In the genomic region with DNA sequence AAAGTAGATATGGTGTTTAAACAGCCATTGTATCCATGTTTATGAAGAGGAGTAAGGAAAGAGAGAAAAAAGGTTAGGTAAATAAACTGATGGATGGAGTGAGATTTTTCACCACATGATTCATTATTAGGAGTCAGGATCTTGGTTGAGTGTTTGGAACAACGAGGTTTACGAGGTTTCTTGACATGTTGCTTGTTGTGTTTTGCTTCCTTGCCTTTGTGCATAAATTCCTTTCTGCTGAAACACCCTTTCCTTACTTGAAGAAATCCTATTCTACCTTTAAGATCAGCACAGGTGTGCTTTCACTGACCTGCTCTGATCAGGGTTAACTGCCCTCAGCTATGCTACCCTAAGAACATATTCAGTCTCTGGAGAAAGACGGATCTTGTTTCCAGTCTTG, we compare ENCODE assay signal across 27 cellular contexts.
DNase-seq lines count a peak whose midpoint lies in the region; TF ChIP-seq lines count a peak whose summit lies in the region.
"Had no signal": no experiment of that assay in that cellular context is flagged by ENCODE, and none has a peak within 500 bp of the region (broad histone marks: within the 10 kb centered on the region; RNA-seq: fewer than 3 reads in every experiment).

No MANE protein-coding gene starts in this region.

- H3K36me3 ChIP-seq in ACC112 (ENCODE audit: insufficient read depth, low read length) (no peaks in the 10 kb centered on the region), brain microvascular endothelial cell (replicated peaks) (no peaks in the 10 kb centered on the region)
- H3K36me3 ChIP-seq: heart left ventricle had no signal

- TF ChIP-seq CTCF in brain microvascular endothelial cell (IDR thresholded peaks at IDR 0.05; ENCODE audit: low read depth, low read length, missing control alignments) (no peak), CD14-positive monocyte (IDR thresholded peaks at IDR 0.05) (no peak)

- H3K27ac Mint-ChIP-seq in CD14-positive monocyte, result no peak overlapping the region
- H3K27ac Mint-ChIP-seq: CD4-positive, CD25-positive, alpha-beta regulatory T cell; immature natural killer cell; naive B cell; stimulated activated naive CD8-positive, alpha-beta T cell treated with anti-CD3 and anti-CD28 coated beads, Interleukin-15, amount 100 ng/mL, for 72 hours had no signal

- intact Hi-C loops in CD14-positive monocyte (cut with micrococcal nuclease), result no loop called here

- DNase-seq in LHCN-M2 (ENCODE audit: low read depth), result peak; percentile 48
- no peak for DNase-seq in brain microvascular endothelial cell
- peak; percentile 68 for DNase-seq in kidney tubule cell (ENCODE audit: low spot score)
- no peak for DNase-seq in amygdala (lab: John Stamatoyannopoulos, UW)
- no peak for DNase-seq in AG20443 (ENCODE audit: low spot score)
- no peak for DNase-seq in CD14-positive monocyte (ENCODE audit: low spot score)
- DNase-seq in iPS-NIHi7 (ENCODE audit: extremely low spot score), result no peak
- DNase-seq: ACHN; activated CD4-positive, alpha-beta T cell treated with anti-CD3 and anti-CD28 coated beads, Interleukin-2, amount 50 U/mL, for 1 hour; activated CD8-positive, alpha-beta memory T cell treated with anti-CD3 and anti-CD28 coated beads, Interleukin-2, amount 50 U/mL, for 48 hours; activated gamma-delta T cell treated with Interleukin-2 at 50 U/mL for 16 hours; amniotic stem cell; CD4-positive, CD25-positive, alpha-beta regulatory T cell; DMS53; effector memory CD4-positive, alpha-beta T cell; heart left ventricle; immature natural killer cell; mesenchymal stem cell; naive B cell; NCI-H1930; NCI-H446; stimulated activated CD4-positive, alpha-beta T cell treated with anti-CD3 and anti-CD28 coated beads, Interleukin-2, amount 100 ng/mL, for 24 hours; stimulated activated naive CD8-positive, alpha-beta T cell treated with anti-CD3 and anti-CD28 coated beads, Interleukin-15, amount 100 ng/mL, for 72 hours; SW 1271; trophoblast cell had no signal

- no peak overlapping the region for H3K4me3 ChIP-seq in ACC112 (ENCODE audit: low read depth, low read length)
- H3K4me3 ChIP-seq in brain microvascular endothelial cell (ENCODE audit: low read depth, low read length), result no peak overlapping the region
- H3K4me3 ChIP-seq: heart left ventricle had no signal

- H3K27me3 ChIP-seq in ACC112 (ENCODE audit: insufficient read depth, low read length), result no peaks in the 10 kb centered on the region
- H3K27me3 ChIP-seq in brain microvascular endothelial cell (replicated peaks), result no peaks in the 10 kb centered on the region
- H3K27me3 ChIP-seq: heart left ventricle had no signal

- no peak overlapping the region for H3K4me3 Mint-ChIP-seq in CD14-positive monocyte
- H3K4me3 Mint-ChIP-seq: CD4-positive, CD25-positive, alpha-beta regulatory T cell; immature natural killer cell; naive B cell; stimulated activated naive CD8-positive, alpha-beta T cell treated with anti-CD3 and anti-CD28 coated beads, Interleukin-15, amount 100 ng/mL, for 72 hours had no signal

- peaks cover 0 to 7% (median 4%) of the 10 kb centered on the region in 7 donors for H3K9me3 Mint-ChIP-seq in CD14-positive monocyte
- H3K9me3 Mint-ChIP-seq: naive B cell; stimulated activated naive CD8-positive, alpha-beta T cell treated with anti-CD3 and anti-CD28 coated beads, Interleukin-15, amount 100 ng/mL, for 72 hours had no signal

- H3K27ac ChIP-seq in ACC112 (ENCODE audit: low read depth, low read length) (peak overlapping the region; percentile 25), brain microvascular endothelial cell (peak overlapping the region; percentile 8)
- H3K27ac ChIP-seq: heart left ventricle, parathyroid adenoma had no signal

- H3K79me2 ChIP-seq in ACC112 (ENCODE audit: control insufficient read depth, insufficient read depth, low read length, unreplicated experiment), result no peaks in the 10 kb centered on the region
- H3K79me2 ChIP-seq: parathyroid adenoma had no signal

- peaks cover 23% of the 10 kb centered on the region for H3K4me1 ChIP-seq in ACC112 (ENCODE audit: control insufficient read depth, insufficient read depth, low read length, unreplicated experiment)
- H3K4me1 ChIP-seq: parathyroid adenoma had no signal

- no peaks in the 10 kb centered on the region for H3K36me3 Mint-ChIP-seq in CD14-positive monocyte
- H3K36me3 Mint-ChIP-seq: CD4-positive, CD25-positive, alpha-beta regulatory T cell; immature natural killer cell; naive B cell had no signal

- in situ Hi-C loops in brain microvascular endothelial cell (cut with HindIII; ENCODE audit: low pct_ligation_motif_present, low sequenced_read_pairs), result no loop called here

- H3K4me1 Mint-ChIP-seq in CD14-positive monocyte, result peaks cover 4% of the 10 kb centered on the region
- H3K4me1 Mint-ChIP-seq: CD4-positive, CD25-positive, alpha-beta regulatory T cell; immature natural killer cell; naive B cell; stimulated activated naive CD8-positive, alpha-beta T cell treated with anti-CD3 and anti-CD28 coated beads, Interleukin-15, amount 100 ng/mL, for 72 hours had no signal

- no peak overlapping the region for H2AFZ ChIP-seq in ACC112 (ENCODE audit: low read length, unreplicated experiment)
- H2AFZ ChIP-seq: parathyroid adenoma had no signal

- peaks cover 0 to 12% (median 0%) of the 10 kb centered on the region in 3 donors for H3K27me3 Mint-ChIP-seq in CD14-positive monocyte (ENCODE audit: low read depth in 3 of 3)
- H3K27me3 Mint-ChIP-seq: CD4-positive, CD25-positive, alpha-beta regulatory T cell had no signal

Comparison
In these comparisons a context has a peak if more than half of its experiments do, and no peak if none do; other contexts are left out.
1. DNase-seq: peak in LHCN-M2 (single experiment) and kidney tubule cell (single experiment); none in brain microvascular endothelial cell (single experiment), amygdala (0 of 56), AG20443 (single experiment), CD14-positive monocyte (single experiment) and iPS-NIHi7 (single experiment).